ENCODE assay signal across 10 cellular contexts in the genomic region with DNA sequence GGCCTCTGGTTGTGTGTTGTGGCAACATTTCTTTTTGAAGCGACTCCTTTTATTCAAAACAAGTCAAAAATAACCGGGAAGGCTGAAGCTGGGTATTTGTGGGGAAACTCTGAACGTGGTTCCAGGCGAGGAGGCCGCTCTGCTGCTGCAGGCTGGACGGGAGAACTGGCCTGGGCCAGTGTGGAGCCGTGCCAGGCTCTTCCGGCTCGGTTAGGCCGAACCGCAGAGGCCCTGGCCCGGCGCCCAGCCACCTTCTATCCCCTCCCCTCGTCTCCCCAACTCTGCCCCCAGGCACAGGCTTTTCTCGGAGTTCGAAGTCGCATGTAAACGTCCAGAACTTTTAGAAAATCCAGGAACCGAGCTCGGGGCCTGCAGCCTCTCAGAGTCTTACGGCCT. TPM values are rescaled to one million over a fixed set of nuclear protein-coding genes. Genes with fewer than 3 reads are reported as not detected.
DNase-seq lines count a peak whose midpoint lies in the region; ATAC-seq lines count a peak whose summit lies in the region.
"Had no signal": no experiment of that assay in that cellular context is flagged by ENCODE, and none has a peak within 500 bp of the region (broad histone marks: within the 10 kb centered on the region; RNA-seq: fewer than 3 reads in every experiment).

No MANE protein-coding gene starts in this region.

- H3K36me3 ChIP-seq in BLaER1 (peaks cover 9% of the 10 kb centered on the region; the same call in 1 of the 2 replicates), HAP-1 (replicated peaks) (peaks cover 3% of the 10 kb centered on the region), mesendoderm (ENCODE audit: control insufficient read depth, insufficient read depth, low read length) (no peaks in the 10 kb centered on the region)

- ATAC-seq in GM19397 (IDR thresholded peaks at IDR 0.05; ENCODE audit: unreplicated experiment): no peak

- DNase-seq in HAP-1 (ENCODE audit: low spot score in 2 of 2) (peak in 1 of 2 experiments; percentile 59), mesendoderm (peak; percentile 29), SHP77 treated with DMSO at 0.1 percent for 48 hours (lab: John Stamatoyannopoulos, UW) (no peak), midbrain (lab: John Stamatoyannopoulos, UW) (no peak)
- no peak for DNase-seq in activated T-helper 1 cell treated with anti-CD3 and anti-CD28 coated beads, Interleukin-12 subunit alpha, Interleukin-12 subunit beta, Interleukin-2, Interleukin-4 antibody, amounts not matched to agents 30 ng/mL and 10 ng/mL and 1 ng/mL, durations not matched to agents 14 hours and 24 hours and 36 hours (ENCODE audit: low spot score)
- DNase-seq in activated CD8-positive, alpha-beta memory T cell treated with anti-CD3 and anti-CD28 coated beads, Interleukin-2, amount 50 U/mL, for 4 hours: no peak
- DNase-seq: islet precursor cell, SW 1271 had no signal

- peak overlapping the region; percentile 66 for H3K4me3 Mint-ChIP-seq in activated T-helper 1 cell treated with anti-CD3 and anti-CD28 coated beads, Interleukin-12 subunit alpha, Interleukin-12 subunit beta, Interleukin-2, Interleukin-4 antibody, amounts not matched to agents 30 ng/mL and 10 ng/mL and 1 ng/mL, durations not matched to agents 14 hours and 24 hours and 36 hours

- no peaks in the 10 kb centered on the region for H3K9me3 Mint-ChIP-seq in activated T-helper 1 cell treated with anti-CD3 and anti-CD28 coated beads, Interleukin-12 subunit alpha, Interleukin-12 subunit beta, Interleukin-2, Interleukin-4 antibody, amounts not matched to agents 30 ng/mL and 10 ng/mL and 1 ng/mL, durations not matched to agents 14 hours and 24 hours and 36 hours

- no CpG with 5 or more reads among the region's 21 CpGs for WGBS in mesendoderm (ENCODE audit: extremely low coverage, insufficient coverage, low lambda C conversion rate)

- no peak overlapping the region for H2BK15ac ChIP-seq in mesendoderm (replicated peaks; ENCODE audit: low read depth)

- peak overlapping the region; percentile 56 for H3K56ac ChIP-seq in mesendoderm (ENCODE audit: low read length)

- H3K4me1 Mint-ChIP-seq in activated T-helper 1 cell treated with anti-CD3 and anti-CD28 coated beads, Interleukin-12 subunit alpha, Interleukin-12 subunit beta, Interleukin-2, Interleukin-4 antibody, amounts not matched to agents 30 ng/mL and 10 ng/mL and 1 ng/mL, durations not matched to agents 14 hours and 24 hours and 36 hours (ENCODE audit: low read depth): peaks cover 2% of the 10 kb centered on the region

- H3K79me1 ChIP-seq in mesendoderm (ENCODE audit: low read length): no peaks in the 10 kb centered on the region

- no peak overlapping the region for H3K4ac ChIP-seq in mesendoderm (ENCODE audit: low read depth, low read length)

- H2BK5ac ChIP-seq in mesendoderm (ENCODE audit: low read length): no peak overlapping the region

- H3K4me2 ChIP-seq in BLaER1 (peak overlapping the region; percentile 89), mesendoderm (ENCODE audit: low read length) (no peak overlapping the region)

- H3K9me3 ChIP-seq in BLaER1 (peaks cover 68% of the 10 kb centered on the region), HAP-1 (no peaks in the 10 kb centered on the region)

- H4K8ac ChIP-seq in mesendoderm (ENCODE audit: low read depth, low read length): no peak overlapping the region

- H2AK5ac ChIP-seq in mesendoderm (ENCODE audit: low read length): no peak overlapping the region

- no peak overlapping the region for H3K27ac Mint-ChIP-seq in activated T-helper 1 cell treated with anti-CD3 and anti-CD28 coated beads, Interleukin-12 subunit alpha, Interleukin-12 subunit beta, Interleukin-2, Interleukin-4 antibody, amounts not matched to agents 30 ng/mL and 10 ng/mL and 1 ng/mL, durations not matched to agents 14 hours and 24 hours and 36 hours

- H3K27me3 ChIP-seq in BLaER1 (peaks cover 20% of the 10 kb centered on the region), HAP-1 (ENCODE audit: low read depth) (no peaks in the 10 kb centered on the region), mesendoderm (ENCODE audit: insufficient read depth, low read length, poor library complexity) (no peaks in the 10 kb centered on the region)

- peak overlapping the region; percentile 53 for H3K18ac ChIP-seq in mesendoderm (ENCODE audit: low read length)

- no peak overlapping the region for H2BK120ac ChIP-seq in mesendoderm (ENCODE audit: low read depth, low read length)

- no peak overlapping the region for H3K23ac ChIP-seq in mesendoderm (ENCODE audit: low read length)

- peak overlapping the region; percentile 37; the same call in 1 of the 2 replicates for H3K4me3 ChIP-seq in BLaER1
- peak overlapping the region; percentile 1; the same call in 1 of the 2 replicates for H3K4me3 ChIP-seq in HAP-1
- no peak overlapping the region for H3K4me3 ChIP-seq in mesendoderm (ENCODE audit: low read length)

- H4K5ac ChIP-seq in mesendoderm (ENCODE audit: low read length): no peak overlapping the region

- H3K4me1 ChIP-seq in BLaER1: peaks cover 64% of the 10 kb centered on the region
- H3K4me1 ChIP-seq in HAP-1: peaks cover 32% of the 10 kb centered on the region
- H3K4me1 ChIP-seq in mesendoderm (ENCODE audit: control insufficient read depth, low read depth, low read length): peaks cover 2% of the 10 kb centered on the region

- H3K9ac ChIP-seq in BLaER1 (peak overlapping the region; percentile 55), mesendoderm (ENCODE audit: low read length) (no peak overlapping the region)

- peak overlapping the region; percentile 80 for H3K27ac ChIP-seq in BLaER1
- H3K27ac ChIP-seq in mesendoderm (ENCODE audit: low read depth, low read length): no peak overlapping the region

- in situ Hi-C loops in HAP-1 (cut with MboI; ENCODE audit: low sequenced_read_pairs): no loop called here

- H3K27me3 Mint-ChIP-seq in activated T-helper 1 cell treated with anti-CD3 and anti-CD28 coated beads, Interleukin-12 subunit alpha, Interleukin-12 subunit beta, Interleukin-2, Interleukin-4 antibody, amounts not matched to agents 30 ng/mL and 10 ng/mL and 1 ng/mL, durations not matched to agents 14 hours and 24 hours and 36 hours (ENCODE audit: insufficient read depth): no peaks in the 10 kb centered on the region

- intact Hi-C loops in activated T-helper 1 cell treated with anti-CD3 and anti-CD28 coated beads, Interleukin-12 subunit alpha, Interleukin-12 subunit beta, Interleukin-2, Interleukin-4 antibody, amounts not matched to agents 30 ng/mL and 10 ng/mL and 1 ng/mL, durations not matched to agents 14 hours and 24 hours and 36 hours (cut with micrococcal nuclease): no loop called here

- no peaks in the 10 kb centered on the region for H3K36me3 Mint-ChIP-seq in activated T-helper 1 cell treated with anti-CD3 and anti-CD28 coated beads, Interleukin-12 subunit alpha, Interleukin-12 subunit beta, Interleukin-2, Interleukin-4 antibody, amounts not matched to agents 30 ng/mL and 10 ng/mL and 1 ng/mL, durations not matched to agents 14 hours and 24 hours and 36 hours (ENCODE audit: low read depth)

- peaks cover 11% of the 10 kb centered on the region for H3K79me2 ChIP-seq in mesendoderm (ENCODE audit: control insufficient read depth, insufficient read depth, low read length)

- H4K20me1 ChIP-seq in BLaER1: peaks cover 82% of the 10 kb centered on the region

RNA-seq across cellular contexts. Expression of a gene that starts 2.4 kb away (rescaled TPM):
- 65.2 and 72.0 TPM in 2 replicates for total RNA-seq in activated T-helper 1 cell treated with anti-CD3 and anti-CD28 coated beads, Interleukin-12 subunit alpha, Interleukin-12 subunit beta, Interleukin-2, Interleukin-4 antibody, amounts not matched to agents 30 ng/mL and 10 ng/mL and 1 ng/mL, durations not matched to agents 14 hours and 24 hours and 36 hours
- 14.6 TPM for polyA plus RNA-seq in mesendoderm (2013, experiment 1 of 2)
- 14.9 TPM for polyA plus RNA-seq in mesendoderm (2013, experiment 2 of 2)
